8 cellular contexts compared by ENCODE assay signal in the genomic region with DNA sequence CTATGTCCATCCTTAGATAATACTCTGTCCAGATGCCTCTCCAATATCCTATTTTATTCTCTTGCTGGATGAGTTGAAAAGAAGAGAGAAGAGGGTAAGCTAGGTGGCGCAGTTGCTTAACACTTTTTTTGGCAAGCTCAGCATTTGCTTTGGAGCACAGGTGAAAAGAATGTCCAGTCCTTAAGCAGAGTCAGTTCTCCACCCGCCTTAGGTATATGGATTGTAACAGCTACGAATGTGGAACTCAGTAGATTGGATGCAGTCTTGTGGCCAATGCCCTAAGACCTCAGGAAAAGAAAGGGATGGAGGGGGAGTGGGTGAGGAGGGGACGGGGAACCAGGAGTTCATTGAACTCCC.
DNase-seq lines count a peak whose midpoint lies in the region; ATAC-seq, FAIRE-seq and TF ChIP-seq lines count a peak whose summit lies in the region.

No MANE protein-coding gene starts in this region.

- no peaks in the 10 kb centered on the region for H3K36me3 ChIP-seq in HepG2 (replicated peaks in 1 of 2; ENCODE audit: control insufficient read depth in 1 of 2, insufficient read depth in 2 of 2, low read length in 2 of 2)

- H3K79me2 ChIP-seq in HepG2 (ENCODE audit: insufficient read depth, low read length), result no peaks in the 10 kb centered on the region

- no peak for TF ChIP-seq RAD21 in HepG2 (CRISPR knock-in tag; IDR thresholded peaks at IDR 0.05)

- POLR2A ChIA-PET in HepG2 (lab: Yijun Ruan, JAX), result interaction anchor here (1.3 to 1.5 kb wide), 4 partner anchors 9 to 25 kb away, joined by 3 to 5 read pairs (median 4); no protein-coding TSS in a partner anchor

- peak overlapping the region; percentile 61 for H2AFZ ChIP-seq in HepG2 (ENCODE audit: low read length)

- peaks cover 33% of the 10 kb centered on the region for H3K4me1 ChIP-seq in HepG2 (ENCODE audit: insufficient read depth, low read length)

- TF ChIP-seq EP300 in HepG2 (IDR thresholded peaks at IDR 0.05; ENCODE audit: low read depth in 2 of 2, low read length in 2 of 2), result no peak
- TF ChIP-seq EP300 in HepG2 (CRISPR knock-in tag; IDR thresholded peaks at IDR 0.05; ENCODE audit: borderline replicate concordance), result no peak

- no TSS peak for BruUV-seq in HepG2 (replicated peaks; lab: Mats Ljungman, UMichigan)

- no peak for TF ChIP-seq POLR2A in HepG2 (IDR thresholded peaks at IDR 0.05; ENCODE audit: insufficient read depth in 1 of 2, low read depth in 2 of 2, low read length in 2 of 2)

- peak overlapping the region in 2 of 3 experiments; percentile 18 to 65; a peak in 2 of 6 replicates for H3K4me3 ChIP-seq in HepG2 (replicated peaks in 1 of 3; ENCODE audit: insufficient read depth in 1 of 3, low read depth in 2 of 3, low read length in 3 of 3)

- FAIRE-seq in HepG2 (lab: Jason Lieb, UNC), result peak; percentile 85

- no peaks in the 10 kb centered on the region for H3K36me3 Mint-ChIP-seq in T-helper 2 cell treated with Interferon-gamma antibody and Interleukin-4, amounts not matched to agents 5 μg/mL and 100 μg/mL, for 36 hours (ENCODE audit: low read depth)

- H3K27me3 Mint-ChIP-seq in T-helper 2 cell treated with Interferon-gamma antibody and Interleukin-4, amounts not matched to agents 5 μg/mL and 100 μg/mL, for 36 hours (ENCODE audit: low read depth), result peaks cover 54% of the 10 kb centered on the region

- H3K4me3 Mint-ChIP-seq in T-helper 2 cell treated with Interferon-gamma antibody and Interleukin-4, amounts not matched to agents 5 μg/mL and 100 μg/mL, for 36 hours, result peak overlapping the region; percentile 72

- H3K4me2 ChIP-seq in HepG2 (ENCODE audit: low read depth, low read length), result peak overlapping the region; percentile 90

- peak; percentile 81 for TF ChIP-seq CTCF in HepG2 (CRISPR knock-in tag; IDR thresholded peaks at IDR 0.05)

- H3K27me3 ChIP-seq in HepG2 (ENCODE audit: control insufficient read depth in 1 of 2, insufficient read depth in 2 of 2, low read length in 2 of 2), result peaks cover 0 to 26% of the 10 kb centered on the region in 2 experiments; a peak in 4 of 5 replicates

- no peak overlapping the region for H3K27ac ChIP-seq in HepG2 (ENCODE audit: extremely low read length, insufficient read depth, low read length)

- no peak overlapping the region for H3K9ac ChIP-seq in HepG2 (ENCODE audit: insufficient read depth, low read depth, low read length)

- H3K9me3 ChIP-seq in HepG2 (ENCODE audit: low read length), result no peaks in the 10 kb centered on the region

- no peak for DNase-seq in Right ventricle myocardium superior
- DNase-seq in cardiac septum (ENCODE audit: low spot score), result no peak
- DNase-seq in NCI-H1930 (lab: John Stamatoyannopoulos, UW), result peak; percentile 44 to 49
- DNase-seq in T-helper 2 cell treated with Interferon-gamma antibody and Interleukin-4, amounts not matched to agents 5 μg/mL and 100 μg/mL, for 36 hours (ENCODE audit: low spot score), result no peak
- peak; percentile 40 to 78 for DNase-seq in dermis microvascular lymphatic vessel endothelial cell (ENCODE audit: low read depth in 2 of 2)
- DNase-seq in HepG2 (ENCODE audit: low spot score), result peak; percentile 79
- peak; percentile 51 for DNase-seq in stimulated activated CD8-positive, alpha-beta memory T cell treated with anti-CD3 and anti-CD28 coated beads, Interleukin-4, amount 100 ng/mL, for 48 hours

- no peak overlapping the region for H3K27ac Mint-ChIP-seq in T-helper 2 cell treated with Interferon-gamma antibody and Interleukin-4, amounts not matched to agents 5 μg/mL and 100 μg/mL, for 36 hours

- in situ Hi-C loops in HepG2 (cut with HindIII; ENCODE audit: extremely low pct_ligation_motif_present, low pct_unique_long_range_greater_than_20kb), result loop anchor here (5.0 to 10.0 kb wide), 2 partner anchors 114 to 342 kb away; no protein-coding TSS in a partner anchor

- no peaks in the 10 kb centered on the region for H3K9me3 Mint-ChIP-seq in T-helper 2 cell treated with Interferon-gamma antibody and Interleukin-4, amounts not matched to agents 5 μg/mL and 100 μg/mL, for 36 hours

- intact Hi-C loops in Right ventricle myocardium superior (cut with DNase I) (loop anchor here (10.0 kb wide), 1 partner anchor 112 kb away; no protein-coding TSS in a partner anchor), cardiac septum (cut with DNase I) (loop anchor here (2.0 to 5.0 kb wide), 2 partner anchors 114 to 339 kb away; no protein-coding TSS in a partner anchor), HepG2 (cut with micrococcal nuclease; ENCODE audit: unreplicated experiment) (loop anchor here (1.0 to 5.0 kb wide), 4 partner anchors 113 to 584 kb away; no protein-coding TSS in a partner anchor)

- 7% methylated on average over 4 of the region's 4 CpGs for WGBS in HepG2 (ENCODE audit: low lambda C conversion rate)

- peaks cover 9% of the 10 kb centered on the region for H3K4me1 Mint-ChIP-seq in T-helper 2 cell treated with Interferon-gamma antibody and Interleukin-4, amounts not matched to agents 5 μg/mL and 100 μg/mL, for 36 hours (ENCODE audit: low read depth)

- no peaks in the 10 kb centered on the region for H4K20me1 ChIP-seq in HepG2 (ENCODE audit: insufficient read depth, low read length)

- peak; percentile 90 for ATAC-seq in Right ventricle myocardium superior (ENCODE audit: poor library complexity)
- peak; percentile 72 for ATAC-seq in HG02885 (IDR thresholded peaks at IDR 0.05; ENCODE audit: poor library complexity, unreplicated experiment)
- peak; percentile 89 for ATAC-seq in HepG2

- CTCF ChIA-PET in HepG2 (lab: Yijun Ruan, JAX; ENCODE audit: low intra/inter-chr PET ratio, low total read pairs), result interaction anchor here (0.8 to 2.8 kb wide), 2 partner anchors 114 to 349 kb away, joined by 7 to 10 read pairs; no protein-coding TSS in a partner anchor

TF ChIP-seq in HepG2, 621 proteins besides CTCF, POLR2A, EP300 and RAD21 (continues in another document):
- TF ChIP-seq CBX1 (IDR thresholded peaks at IDR 0.05; ENCODE audit: low read depth), result no peak
- TF ChIP-seq HNF1A (IDR thresholded peaks at IDR 0.05; ENCODE audit: low read depth), result no peak
- no peak for TF ChIP-seq HNF1A (CRISPR knock-in tag; IDR thresholded peaks at IDR 0.05; ENCODE audit: borderline replicate concordance)
- TF ChIP-seq PCBP2 (optimal IDR thresholded peaks at IDR 0.05; ENCODE audit: low read depth, low read length, poor library complexity, severe bottlenecking), result no peak
- TF ChIP-seq ELF1 (CRISPR knock-in tag; IDR thresholded peaks at IDR 0.05), result no peak
- no peak for TF ChIP-seq ARID5B (CRISPR knock-in tag; IDR thresholded peaks at IDR 0.05)
- TF ChIP-seq ZNF713 (CRISPR knock-in tag; IDR thresholded peaks at IDR 0.05), result 0 out of 2 replicates have a peak, but pooled peaks have one; percentile 54
- TF ChIP-seq MAFK (conservative IDR thresholded peaks at IDR 0.05 in 1 of 2, IDR thresholded peaks at IDR 0.05 in 1 of 2; ENCODE audit: low read length in 2 of 2), result peak; percentile 97 to 99

Comparison
In these comparisons a context has a peak if more than half of its experiments do, and no peak if none do; other contexts are left out.
1. DNase-seq: peak in NCI-H1930 (2 of 2), dermis microvascular lymphatic vessel endothelial cell (2 of 2), HepG2 (single experiment) and stimulated activated CD8-positive, alpha-beta memory T cell treated with anti-CD3 and anti-CD28 coated beads, Interleukin-4, amount 100 ng/mL, for 48 hours (single experiment); none in Right ventricle myocardium superior (single experiment), cardiac septum (single experiment) and T-helper 2 cell treated with Interferon-gamma antibody and Interleukin-4, amounts not matched to agents 5 μg/mL and 100 μg/mL, for 36 hours (single experiment).
2. Peak in every context shown above with its lines, with median percentiles within 50 percentile points of each other: ATAC-seq.